Comparison of ENCODE assay signal across 7 cellular contexts in the genomic region with DNA sequence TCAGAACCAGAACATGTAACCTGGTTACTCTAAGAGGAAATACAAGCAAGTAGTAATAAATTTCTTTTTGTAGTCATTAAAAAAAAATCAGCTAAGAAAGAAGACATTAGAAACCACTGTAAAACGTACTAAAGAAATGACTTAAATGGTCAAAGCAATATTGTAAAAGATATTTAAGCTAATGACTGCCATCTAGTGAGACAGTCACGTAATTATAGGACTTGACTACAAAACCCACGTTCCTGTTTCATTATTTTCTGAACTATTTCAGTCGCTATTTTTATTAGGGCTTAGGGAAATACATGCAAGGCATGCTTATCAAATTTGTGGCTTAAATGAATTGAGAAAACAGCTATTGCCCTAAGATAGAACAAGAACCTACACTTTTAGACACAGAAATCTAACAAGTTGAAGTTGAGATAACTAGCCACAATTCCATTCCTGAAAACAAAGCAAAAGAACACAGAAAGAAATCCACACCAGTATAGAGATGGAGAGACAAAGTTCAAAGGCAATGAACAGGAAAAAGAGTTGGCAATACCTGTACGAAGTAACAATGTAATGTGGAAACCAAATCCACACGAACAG. TPM values are rescaled to one million over a fixed set of nuclear protein-coding genes. Genes with fewer than 3 reads are reported as not detected.
DNase-seq lines count a peak whose midpoint lies in the region; ATAC-seq and TF ChIP-seq lines count a peak whose summit lies in the region.

No MANE protein-coding gene starts in this region.

- no peaks in the 10 kb centered on the region for H3F3A ChIP-seq in neural cell (ENCODE audit: insufficient read depth, low read length, poor library complexity, severe bottlenecking)

- H3K9me2 ChIP-seq in neural cell (ENCODE audit: insufficient read depth, low read length): no peaks in the 10 kb centered on the region

- H3K4me3 ChIP-seq in neural cell (ENCODE audit: low read length): no peak overlapping the region

- peak; percentile 78 for TF ChIP-seq CTCF in neural cell (IDR thresholded peaks at IDR 0.05; ENCODE audit: poor library complexity, severe bottlenecking)

- no peak overlapping the region for H2AFZ ChIP-seq in neural cell (ENCODE audit: low read depth, low read length)

- peak; percentile 55 for DNase-seq in EL
- peak; percentile 4 for DNase-seq in NCI-H774 (lab: John Stamatoyannopoulos, UW)
- DNase-seq in dermis blood vessel endothelial cell: peak; percentile 80
- no peak for DNase-seq in stimulated activated CD4-positive, alpha-beta T cell treated with anti-CD3 and anti-CD28 coated beads, Interleukin-2, amount 100 ng/mL, for 48 hours

- ATAC-seq in HG02642 (IDR thresholded peaks at IDR 0.05; ENCODE audit: poor library complexity, unreplicated experiment): peak; percentile 54
- ATAC-seq in GM19455 (IDR thresholded peaks at IDR 0.05; ENCODE audit: unreplicated experiment): no peak

- no peak overlapping the region for H3K27ac ChIP-seq in neural cell (ENCODE audit: low read length)

- H3K79me2 ChIP-seq in neural cell (replicated peaks; ENCODE audit: insufficient read depth, low read length): no peaks in the 10 kb centered on the region

- H3K9me3 ChIP-seq in neural cell (ENCODE audit: low read length): no peaks in the 10 kb centered on the region

- no peaks in the 10 kb centered on the region for H4K20me1 ChIP-seq in neural cell (ENCODE audit: insufficient read depth)

- no peak overlapping the region for H3K4me2 ChIP-seq in neural cell (ENCODE audit: low read length)

- no peak overlapping the region for H3K9ac ChIP-seq in neural cell (ENCODE audit: low read length)

- TF ChIP-seq EP300 in neural cell (conservative IDR thresholded peaks at IDR 0.05; ENCODE audit: poor library complexity, severe bottlenecking): no peak

- TF ChIP-seq RAD21 in neural cell (conservative IDR thresholded peaks at IDR 0.05): peak; percentile 83

- no peaks in the 10 kb centered on the region for H3K27me3 ChIP-seq in neural cell (ENCODE audit: insufficient read depth, low read depth, low read length)

- H3K36me3 ChIP-seq in neural cell (ENCODE audit: insufficient read depth, low read length): peaks cover 6% of the 10 kb centered on the region

TF ChIP-seq in neural cell, 6 proteins besides CTCF, POLR2A, EP300 and RAD21:
- TF ChIP-seq SMC3 (conservative IDR thresholded peaks at IDR 0.05; ENCODE audit: poor library complexity): peak; percentile 85
- TF ChIP-seq TAF1 (IDR thresholded peaks at IDR 0.05; ENCODE audit: low read depth): no peak

RNA-seq across cellular contexts. Expression of gene ALG5, which starts 17.9 kb away (rescaled TPM):
- total RNA-seq in dermis blood vessel endothelial cell: 36.4 and 44.6 TPM in 2 replicates
- polyA plus RNA-seq in neural cell: 50.4 and 63.0 TPM in 2 replicates
- 21.3 and 25.3 TPM in 2 replicates for polyA minus RNA-seq in neural cell

RNA-seq across cellular contexts. Expression of gene EXOSC8, which starts 19.3 kb away (rescaled TPM):
- total RNA-seq in dermis blood vessel endothelial cell: 26.9 and 46.9 TPM in 2 replicates
- polyA plus RNA-seq in neural cell: 68.4 and 81.4 TPM in 2 replicates
- 26.1 and 33.5 TPM in 2 replicates for polyA minus RNA-seq in neural cell

Comparison
In these comparisons a context has a peak if more than half of its experiments do, and no peak if none do; other contexts are left out.
1. DNase-seq: peak in EL (single experiment), NCI-H774 (single experiment) and dermis blood vessel endothelial cell (single experiment); none in stimulated activated CD4-positive, alpha-beta T cell treated with anti-CD3 and anti-CD28 coated beads, Interleukin-2, amount 100 ng/mL, for 48 hours (0 of 2).